Comparison of ENCODE assay signal across 24 cellular contexts in the genomic region with DNA sequence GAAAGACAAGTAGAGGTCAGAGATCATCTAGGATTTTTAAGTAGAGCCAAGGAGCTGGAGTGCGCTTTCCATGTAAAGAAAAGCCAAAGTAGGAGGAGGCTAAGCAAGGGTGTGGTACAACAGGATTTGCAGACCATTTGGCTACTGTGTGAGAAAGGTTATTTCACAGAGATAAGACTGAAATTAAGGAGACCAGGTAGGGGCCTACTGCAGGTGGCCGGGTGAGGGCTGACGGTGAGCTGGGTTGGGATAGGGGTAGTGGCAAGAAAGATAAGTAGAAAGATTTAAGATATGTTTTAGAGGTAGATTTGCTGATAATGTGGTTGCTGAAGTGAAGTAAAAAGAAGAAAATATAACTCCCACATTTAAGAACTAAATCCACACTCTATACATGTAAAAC.
"Had no signal": no experiment of that assay in that cellular context is flagged by ENCODE, and none has a peak within 500 bp of the region (broad histone marks: within the 10 kb centered on the region; RNA-seq: fewer than 3 reads in every experiment).

No MANE protein-coding gene starts in this region.

- H3K9me3 Mint-ChIP-seq: immature natural killer cell; naive thymus-derived CD8-positive, alpha-beta T cell; nephron; neural progenitor cell had no signal

- H3K27ac ChIP-seq: left ventricle myocardium inferior, neural progenitor cell, neutrophil, parathyroid adenoma, right atrium auricular region, right lobe of liver, stomach, testis, thyroid gland, transverse colon, upper lobe of right lung had no signal

- H3K36me3 ChIP-seq: neural progenitor cell, right lobe of liver, thyroid gland, transverse colon had no signal

- H3K27me3 ChIP-seq: neural progenitor cell, neutrophil, right atrium auricular region, right lobe of liver, stomach, testis, thyroid gland, transverse colon, upper lobe of right lung had no signal

- H3K9ac ChIP-seq: neural progenitor cell, parathyroid adenoma had no signal

- H3K27me3 Mint-ChIP-seq: naive thymus-derived CD8-positive, alpha-beta T cell had no signal

- ATAC-seq: naive thymus-derived CD8-positive, alpha-beta T cell; right lobe of liver; upper lobe of right lung had no signal

- DNase-seq: head of caudate nucleus; hypothalamus; immature natural killer cell; kidney; left ventricle myocardium inferior; midbrain; naive thymus-derived CD8-positive, alpha-beta T cell; occipital lobe; right lobe of liver; stimulated activated CD4-positive, alpha-beta T cell treated with anti-CD3 and anti-CD28 coated beads, Interleukin-1b, Interleukin-23, amount 100 ng/mL, for 48 hours; stimulated activated CD4-positive, alpha-beta T cell treated with anti-CD3 and anti-CD28 coated beads, Interleukin-4, amount 100 ng/mL, for 1 hour; stimulated activated naive CD4-positive, alpha-beta T cell; stomach; testis; thyroid gland; transverse colon; upper lobe of right lung had no signal

- H3K9me3 ChIP-seq: left ventricle myocardium inferior, neutrophil, right atrium auricular region, right lobe of liver, stomach, testis, thyroid gland, transverse colon, upper lobe of right lung had no signal

- H3K27ac Mint-ChIP-seq: nephron, neural progenitor cell had no signal

- H3K4me3 ChIP-seq: left ventricle myocardium inferior, lung, neural progenitor cell, right atrium auricular region, right lobe of liver, smooth muscle cell, stomach, testis, thyroid gland, transverse colon, upper lobe of right lung had no signal

- H3K4me1 ChIP-seq: parathyroid adenoma, testis had no signal

- H3K4me3 Mint-ChIP-seq: immature natural killer cell; naive thymus-derived CD8-positive, alpha-beta T cell; neural progenitor cell had no signal

- H2AFZ ChIP-seq: neural progenitor cell, parathyroid adenoma had no signal

- H3K4me2 ChIP-seq: neural progenitor cell, smooth muscle cell had no signal
